In genomic region chr17:8532021-8532420, GRCh38 we compare ENCODE assay signal across 1 cellular context.
A peak's percentile ranks its signal among the peaks of the same experiment; 100 is the strongest.
TF ChIP-seq lines count a peak whose summit lies in the region.

No MANE protein-coding gene starts in this region.

TF ChIP-seq in K562, 482 proteins besides CTCF, POLR2A, EP300 and RAD21 (continued from another document and continues in another):
- TF ChIP-seq MTA2 (IDR thresholded peaks at IDR 0.05; ENCODE audit: low read depth) (peak; percentile 90), HNRNPUL1 (IDR thresholded peaks at IDR 0.05; ENCODE audit: low read length) (no peak), NCOA1 (IDR thresholded peaks at IDR 0.05; ENCODE audit: low read depth) (peak; percentile 78; the same call in 1 of the 2 replicates), VEZF1 (CRISPR knock-in tag; IDR thresholded peaks at IDR 0.05) (peak; percentile 21; the same call in 1 of the 2 replicates), ZNF589 (CRISPR knock-in tag; IDR thresholded peaks at IDR 0.05; ENCODE audit: low read depth) (peak; percentile 71; the same call in 1 of the 2 replicates), CREM (IDR thresholded peaks at IDR 0.05; ENCODE audit: low read depth) (peak; percentile 60), FOSL1 (tag; conservative IDR thresholded peaks at IDR 0.05) (peak; percentile 90), NFE2 (IDR thresholded peaks at IDR 0.05; ENCODE audit: low read depth) (peak; percentile 24; the same call in 1 of the 2 replicates), HNRNPK (IDR thresholded peaks at IDR 0.05; ENCODE audit: low read depth, low read length, poor library complexity, severe bottlenecking) (no peak), GTF2A2 (tag; IDR thresholded peaks at IDR 0.05) (no peak), HMG20A (CRISPR knock-in tag; conservative IDR thresholded peaks at IDR 0.05) (no peak), CCNT2 (IDR thresholded peaks at IDR 0.05; ENCODE audit: borderline replicate concordance, extremely low read depth, insufficient read length, low read depth, low read length) (peak; percentile 87), SMARCA4 (IDR thresholded peaks at IDR 0.05) (peak; percentile 98), GABPB2 (CRISPR knock-in tag; conservative IDR thresholded peaks at IDR 0.05) (no peak), TBL1XR1 (IDR thresholded peaks at IDR 0.05; ENCODE audit: low read length in 2 of 2) (peak in 1 of 2 experiments; percentile 94; a peak in 3 of 4 replicates), CUX1 (CRISPR knock-in tag; IDR thresholded peaks at IDR 0.05) (0 out of 2 replicates have a peak, but pooled peaks have one; percentile 59), ZBTB33 (CRISPR knock-in tag; IDR thresholded peaks at IDR 0.05) (0 out of 2 replicates have a peak, but pooled peaks have one; percentile 28), PRDM10 (IDR thresholded peaks at IDR 0.05; ENCODE audit: partially characterized antibody) (peak; percentile 33), JUND (IDR thresholded peaks at IDR 0.05; ENCODE audit: borderline replicate concordance, low read depth, low read length) (peak; percentile 82), JUND (tag; IDR thresholded peaks at IDR 0.05; ENCODE audit: borderline replicate concordance, low read depth, low read length) (peak; percentile 84; the same call in 2 of the 3 replicates), ZKSCAN8 (CRISPR knock-in tag; IDR thresholded peaks at IDR 0.05) (0 out of 2 replicates have a peak, but pooled peaks have one; percentile 46), ETS1 (conservative IDR thresholded peaks at IDR 0.05; ENCODE audit: control insufficient read depth, low read depth, low read length) (peak; percentile 51; the same call in 1 of the 2 replicates), MYNN (IDR thresholded peaks at IDR 0.05) (peak; percentile 84), MYNN (CRISPR knock-in tag; IDR thresholded peaks at IDR 0.05) (no peak), SMAD3 (CRISPR knock-in tag; conservative IDR thresholded peaks at IDR 0.05) (0 out of 2 replicates have a peak, but pooled peaks have one; percentile 75), TOE1 (IDR thresholded peaks at IDR 0.05; ENCODE audit: borderline replicate concordance) (peak; percentile 50; the same call in 1 of the 2 replicates), TOE1 (CRISPR knock-in tag; IDR thresholded peaks at IDR 0.05; ENCODE audit: borderline replicate concordance, low read depth) (no peak), CAMTA2 (CRISPR knock-in tag; conservative IDR thresholded peaks at IDR 0.05) (no peak), FOXM1 (IDR thresholded peaks at IDR 0.05; ENCODE audit: low read depth) (peak; percentile 88), FOXM1 (CRISPR knock-in tag; IDR thresholded peaks at IDR 0.05; ENCODE audit: low read depth) (no peak), LEF1 (IDR thresholded peaks at IDR 0.05) (peak; percentile 92), MECOM (CRISPR knock-in tag; IDR thresholded peaks at IDR 0.05) (peak; percentile 98), CTBP1 (IDR thresholded peaks at IDR 0.05; ENCODE audit: borderline replicate concordance) (peak; percentile 96), KLF1 (tag; IDR thresholded peaks at IDR 0.05) (no peak), ZNF518B (CRISPR knock-in tag; IDR thresholded peaks at IDR 0.05) (no peak), MLLT1 (IDR thresholded peaks at IDR 0.05) (no peak)
- TF ChIP-seq, protein P1, sequence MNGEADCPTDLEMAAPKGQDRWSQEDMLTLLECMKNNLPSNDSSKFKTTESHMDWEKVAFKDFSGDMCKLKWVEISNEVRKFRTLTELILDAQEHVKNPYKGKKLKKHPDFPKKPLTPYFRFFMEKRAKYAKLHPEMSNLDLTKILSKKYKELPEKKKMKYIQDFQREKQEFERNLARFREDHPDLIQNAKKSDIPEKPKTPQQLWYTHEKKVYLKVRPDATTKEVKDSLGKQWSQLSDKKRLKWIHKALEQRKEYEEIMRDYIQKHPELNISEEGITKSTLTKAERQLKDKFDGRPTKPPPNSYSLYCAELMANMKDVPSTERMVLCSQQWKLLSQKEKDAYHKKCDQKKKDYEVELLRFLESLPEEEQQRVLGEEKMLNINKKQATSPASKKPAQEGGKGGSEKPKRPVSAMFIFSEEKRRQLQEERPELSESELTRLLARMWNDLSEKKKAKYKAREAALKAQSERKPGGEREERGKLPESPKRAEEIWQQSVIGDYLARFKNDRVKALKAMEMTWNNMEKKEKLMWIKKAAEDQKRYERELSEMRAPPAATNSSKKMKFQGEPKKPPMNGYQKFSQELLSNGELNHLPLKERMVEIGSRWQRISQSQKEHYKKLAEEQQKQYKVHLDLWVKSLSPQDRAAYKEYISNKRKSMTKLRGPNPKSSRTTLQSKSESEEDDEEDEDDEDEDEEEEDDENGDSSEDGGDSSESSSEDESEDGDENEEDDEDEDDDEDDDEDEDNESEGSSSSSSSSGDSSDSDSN (IDR thresholded peaks at IDR 0.05; ENCODE audit: borderline replicate concordance in 1 of 2, low read depth in 2 of 2, low read length in 2 of 2), result peak in 1 of 2 experiments; percentile 67; a peak in 1 of 4 replicates
